In the genomic region with DNA sequence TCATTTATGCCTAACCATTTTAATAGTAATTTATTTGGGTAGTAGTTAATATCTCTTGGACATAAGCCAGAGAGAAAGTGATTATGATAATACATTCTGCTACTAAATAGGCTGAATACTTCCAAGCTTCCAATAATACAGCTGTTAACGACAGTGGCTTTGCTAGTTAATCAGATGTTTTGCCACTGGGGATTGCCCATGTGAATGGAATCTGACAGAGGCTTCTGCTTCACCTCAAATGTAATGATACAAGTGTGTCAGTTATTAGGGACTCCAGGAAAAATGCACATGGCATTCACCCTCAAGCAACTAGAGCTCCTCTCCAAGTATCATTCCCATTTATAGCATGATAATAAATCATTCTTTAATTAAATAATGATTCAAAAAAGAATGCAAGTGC, we compare ENCODE assay signal across 21 cellular contexts.
"Had no signal": no experiment of that assay in that cellular context is flagged by ENCODE, and none has a peak within 500 bp of the region (broad histone marks: within the 10 kb centered on the region; RNA-seq: fewer than 3 reads in every experiment).

No MANE protein-coding gene starts in this region.

- H3K9me3 ChIP-seq: esophagus squamous epithelium, psoas muscle, stomach, thyroid gland, vagina had no signal

- H3K4me3 ChIP-seq: esophagus squamous epithelium, left lung, psoas muscle, sigmoid colon, stomach, thyroid gland, vagina had no signal

- H3K4me1 ChIP-seq: esophagus squamous epithelium, left lung, psoas muscle, sigmoid colon, stomach, thyroid gland, vagina had no signal

- H3K9me3 Mint-ChIP-seq: nephron; stimulated activated effector memory CD8-positive, alpha-beta T cell treated with anti-CD3 and anti-CD28 coated beads, Interleukin-12 subunit alpha, Interleukin-12 subunit beta, amount 100 ng/mL, for 72 hours had no signal

- H3K4me1 Mint-ChIP-seq: naive thymus-derived CD4-positive, alpha-beta T cell; nephron; stimulated activated effector memory CD8-positive, alpha-beta T cell treated with anti-CD3 and anti-CD28 coated beads, Interleukin-12 subunit alpha, Interleukin-12 subunit beta, amount 100 ng/mL, for 72 hours had no signal

- H3K27ac Mint-ChIP-seq: effector memory CD8-positive, alpha-beta T cell; naive thymus-derived CD4-positive, alpha-beta T cell; nephron; stimulated activated effector memory CD8-positive, alpha-beta T cell treated with anti-CD3 and anti-CD28 coated beads, Interleukin-12 subunit alpha, Interleukin-12 subunit beta, amount 100 ng/mL, for 72 hours had no signal

- H3K27me3 Mint-ChIP-seq: effector memory CD8-positive, alpha-beta T cell; naive thymus-derived CD4-positive, alpha-beta T cell had no signal

- H3K4me3 Mint-ChIP-seq: effector memory CD8-positive, alpha-beta T cell; naive thymus-derived CD4-positive, alpha-beta T cell; nephron; stimulated activated effector memory CD8-positive, alpha-beta T cell treated with anti-CD3 and anti-CD28 coated beads, Interleukin-12 subunit alpha, Interleukin-12 subunit beta, amount 100 ng/mL, for 72 hours had no signal

- H3K27me3 ChIP-seq: esophagus squamous epithelium, left lung, sigmoid colon, stomach, thyroid gland, vagina had no signal

- ATAC-seq: effector memory CD8-positive, alpha-beta T cell; left lung; naive thymus-derived CD4-positive, alpha-beta T cell; psoas muscle; right cardiac atrium; stimulated activated effector memory CD8-positive, alpha-beta T cell treated with anti-CD3 and anti-CD28 coated beads, Interleukin-12 subunit alpha, Interleukin-12 subunit beta, amount 100 ng/mL, for 72 hours had no signal

- DNase-seq: cortex of kidney; effector memory CD8-positive, alpha-beta T cell; erythroblast; esophagus squamous epithelium; left lung; mesenchymal stem cell; midbrain; naive thymus-derived CD4-positive, alpha-beta T cell; nucleus accumbens; psoas muscle; right cardiac atrium; sigmoid colon; stimulated activated CD4-positive, alpha-beta T cell treated with anti-CD3 and anti-CD28 coated beads, Interleukin-2, amount 100 ng/mL, for 24 hours; stimulated activated CD4-positive, alpha-beta T cell treated with anti-CD3 and anti-CD28 coated beads, Interleukin-4, amount 100 ng/mL, for 24 hours; stimulated activated naive CD4-positive, alpha-beta T cell treated with Interleukin-2 at 50 U/mL for 16 hours; stomach; thyroid gland; trophoblast cell had no signal

- H3K27ac ChIP-seq: esophagus squamous epithelium, left lung, psoas muscle, sigmoid colon, stomach, thyroid gland, vagina had no signal

- H3K36me3 Mint-ChIP-seq: naive thymus-derived CD4-positive, alpha-beta T cell; stimulated activated effector memory CD8-positive, alpha-beta T cell treated with anti-CD3 and anti-CD28 coated beads, Interleukin-12 subunit alpha, Interleukin-12 subunit beta, amount 100 ng/mL, for 72 hours had no signal

- H3K36me3 ChIP-seq: esophagus squamous epithelium, left lung, sigmoid colon, stomach, thyroid gland, vagina had no signal
